8 cellular contexts compared by ENCODE assay signal in the genomic region with DNA sequence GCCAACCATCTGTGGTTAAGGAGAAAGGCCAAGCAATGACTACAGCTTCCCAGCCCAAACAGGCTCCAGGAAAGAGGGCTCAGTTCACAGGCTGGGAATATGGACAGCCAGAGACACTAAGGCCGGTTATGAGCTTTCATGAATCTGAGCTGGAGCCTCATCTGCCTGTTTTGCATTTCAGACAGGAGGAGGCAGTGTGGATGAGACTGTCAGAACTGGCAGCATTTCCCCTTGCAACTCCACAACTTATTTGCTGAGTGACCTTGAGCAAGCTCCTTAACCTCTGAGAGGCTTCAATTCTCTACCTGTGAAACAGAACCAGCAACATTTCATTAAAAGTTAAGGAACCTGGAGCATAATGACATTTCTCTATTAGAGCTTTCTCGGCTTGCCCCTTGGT.
DNase-seq lines count a peak whose midpoint lies in the region; ATAC-seq lines count a peak whose summit lies in the region.

No MANE protein-coding gene starts in this region.

- H3K9me3 Mint-ChIP-seq in activated T-cell treated with anti-CD3 and anti-CD28 coated beads, Interleukin-2, amount 50 U/mL, for 4 hours: peaks cover 4% of the 10 kb centered on the region

- H3K27me3 Mint-ChIP-seq in activated T-cell treated with anti-CD3 and anti-CD28 coated beads, Interleukin-2, amount 50 U/mL, for 4 hours (ENCODE audit: low read depth): no peaks in the 10 kb centered on the region

- H3K4me3 Mint-ChIP-seq in activated T-cell treated with anti-CD3 and anti-CD28 coated beads, Interleukin-2, amount 50 U/mL, for 4 hours: peak overlapping the region; percentile 3

- no peak for DNase-seq in activated T-cell treated with anti-CD3 and anti-CD28 coated beads, Interleukin-2, amount 50 U/mL, for 4 hours
- DNase-seq in activated T-cell treated with anti-CD3 and anti-CD28 coated beads, Interleukin-2, amount 50 U/mL, for 1 hour: no peak
- peak; percentile 71 for DNase-seq in Jurkat, Clone E6-1 (ENCODE audit: low read depth, low spot score)
- DNase-seq in dermis blood vessel endothelial cell (peak; percentile 61), pons (ENCODE audit: low spot score) (peak; percentile 17), SW 1271 (lab: John Stamatoyannopoulos, UW) (no peak), MG63 (no peak), NCI-H524 (lab: John Stamatoyannopoulos, UW) (no peak)

- H3K36me3 ChIP-seq in MG63: no peaks in the 10 kb centered on the region

- H3K4me1 Mint-ChIP-seq in activated T-cell treated with anti-CD3 and anti-CD28 coated beads, Interleukin-2, amount 50 U/mL, for 4 hours (ENCODE audit: low read depth): peaks cover 90% of the 10 kb centered on the region

- H3K9me3 ChIP-seq in MG63: no peaks in the 10 kb centered on the region

- no peak for ATAC-seq in activated T-cell treated with anti-CD3 and anti-CD28 coated beads, Interleukin-2, amount 50 U/mL, for 4 hours

- H3K27me3 ChIP-seq in MG63: no peaks in the 10 kb centered on the region

- no peak overlapping the region for H3K4me3 ChIP-seq in Jurkat, Clone E6-1 (ENCODE audit: low read length)
- H3K4me3 ChIP-seq in MG63: no peak overlapping the region

- peaks cover 6% of the 10 kb centered on the region for H3K36me3 Mint-ChIP-seq in activated T-cell treated with anti-CD3 and anti-CD28 coated beads, Interleukin-2, amount 50 U/mL, for 4 hours (ENCODE audit: insufficient read depth)

Comparison
In these comparisons a context has a peak if more than half of its experiments do, and no peak if none do; other contexts are left out.
1. DNase-seq: peak in Jurkat, Clone E6-1 (single experiment), dermis blood vessel endothelial cell (single experiment) and pons (single experiment); none in activated T-cell treated with anti-CD3 and anti-CD28 coated beads, Interleukin-2, amount 50 U/mL, for 4 hours (single experiment), activated T-cell treated with anti-CD3 and anti-CD28 coated beads, Interleukin-2, amount 50 U/mL, for 1 hour (single experiment), SW 1271 (0 of 2), MG63 (single experiment) and NCI-H524 (0 of 2).